Comparison of ENCODE assay signal across 1 cellular context in the genomic region with DNA sequence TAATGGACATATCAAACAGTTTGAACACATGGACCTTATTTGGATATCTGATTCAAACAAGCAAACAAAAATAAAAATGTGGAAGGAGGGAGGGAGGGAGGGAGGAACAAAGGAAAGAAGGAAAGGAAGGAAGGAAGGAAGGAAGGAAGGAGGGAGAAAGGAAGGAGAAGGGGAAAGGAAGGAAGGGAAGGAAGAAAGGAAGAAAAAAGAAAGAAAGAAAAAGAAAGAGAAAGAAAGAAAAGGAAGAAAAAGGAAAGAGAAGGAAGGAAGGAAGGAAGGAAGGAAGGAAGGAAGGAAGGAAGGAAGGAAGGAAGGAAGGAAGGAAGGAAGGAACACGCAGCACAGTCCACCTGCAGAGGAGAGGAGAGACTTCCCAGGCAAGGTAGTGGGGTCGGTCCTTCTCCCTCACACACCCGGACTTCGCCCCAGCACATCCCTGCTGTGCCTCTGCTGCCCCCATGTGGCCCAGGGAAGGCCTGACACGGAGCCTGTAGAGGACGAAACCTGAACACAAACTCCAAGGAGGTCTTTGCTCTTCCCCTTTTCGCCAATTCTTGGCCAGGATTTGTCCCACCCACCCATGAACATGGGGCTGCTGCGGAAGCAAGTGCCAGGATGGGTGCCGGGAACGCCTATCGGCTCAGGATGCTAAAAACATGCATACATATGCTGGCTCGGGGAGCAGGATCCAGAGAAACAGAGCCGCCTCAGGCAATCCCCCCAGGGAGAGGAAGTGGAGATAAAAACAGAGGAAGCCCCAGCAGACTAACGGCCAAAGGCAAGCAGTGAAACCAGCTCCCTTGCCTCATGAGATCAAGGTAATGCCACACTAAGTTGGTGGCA.
TF ChIP-seq lines count a peak whose summit lies in the region.

No MANE protein-coding gene starts in this region.

TF ChIP-seq in GM12878, 131 proteins besides CTCF, POLR2A, EP300 and RAD21 (continued from another document and continues in another):
- TF ChIP-seq, protein P1, sequence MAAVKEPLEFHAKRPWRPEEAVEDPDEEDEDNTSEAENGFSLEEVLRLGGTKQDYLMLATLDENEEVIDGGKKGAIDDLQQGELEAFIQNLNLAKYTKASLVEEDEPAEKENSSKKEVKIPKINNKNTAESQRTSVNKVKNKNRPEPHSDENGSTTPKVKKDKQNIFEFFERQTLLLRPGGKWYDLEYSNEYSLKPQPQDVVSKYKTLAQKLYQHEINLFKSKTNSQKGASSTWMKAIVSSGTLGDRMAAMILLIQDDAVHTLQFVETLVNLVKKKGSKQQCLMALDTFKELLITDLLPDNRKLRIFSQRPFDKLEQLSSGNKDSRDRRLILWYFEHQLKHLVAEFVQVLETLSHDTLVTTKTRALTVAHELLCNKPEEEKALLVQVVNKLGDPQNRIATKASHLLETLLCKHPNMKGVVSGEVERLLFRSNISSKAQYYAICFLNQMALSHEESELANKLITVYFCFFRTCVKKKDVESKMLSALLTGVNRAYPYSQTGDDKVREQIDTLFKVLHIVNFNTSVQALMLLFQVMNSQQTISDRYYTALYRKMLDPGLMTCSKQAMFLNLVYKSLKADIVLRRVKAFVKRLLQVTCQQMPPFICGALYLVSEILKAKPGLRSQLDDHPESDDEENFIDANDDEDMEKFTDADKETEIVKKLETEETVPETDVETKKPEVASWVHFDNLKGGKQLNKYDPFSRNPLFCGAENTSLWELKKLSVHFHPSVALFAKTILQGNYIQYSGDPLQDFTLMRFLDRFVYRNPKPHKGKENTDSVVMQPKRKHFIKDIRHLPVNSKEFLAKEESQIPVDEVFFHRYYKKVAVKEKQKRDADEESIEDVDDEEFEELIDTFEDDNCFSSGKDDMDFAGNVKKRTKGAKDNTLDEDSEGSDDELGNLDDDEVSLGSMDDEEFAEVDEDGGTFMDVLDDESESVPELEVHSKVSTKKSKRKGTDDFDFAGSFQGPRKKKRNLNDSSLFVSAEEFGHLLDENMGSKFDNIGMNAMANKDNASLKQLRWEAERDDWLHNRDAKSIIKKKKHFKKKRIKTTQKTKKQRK (IDR thresholded peaks at IDR 0.05; ENCODE audit: low read depth, low read length), result no peak
- no peak for TF ChIP-seq NR2F1 (conservative IDR thresholded peaks at IDR 0.05)
- TF ChIP-seq KDM1A (IDR thresholded peaks at IDR 0.05; ENCODE audit: borderline replicate concordance), result no peak
- TF ChIP-seq ZNF207 (IDR thresholded peaks at IDR 0.05; ENCODE audit: borderline replicate concordance), result 0 out of 2 replicates have a peak, but pooled peaks have one; percentile 37
- peak; percentile 75 for TF ChIP-seq SPI1 (IDR thresholded peaks at IDR 0.05; ENCODE audit: borderline replicate concordance, insufficient read depth, low read depth, low read length)
- 0 out of 2 replicates have a peak, but pooled peaks have one; percentile 34 for TF ChIP-seq DPF2 (IDR thresholded peaks at IDR 0.05)
- TF ChIP-seq, protein P2, sequence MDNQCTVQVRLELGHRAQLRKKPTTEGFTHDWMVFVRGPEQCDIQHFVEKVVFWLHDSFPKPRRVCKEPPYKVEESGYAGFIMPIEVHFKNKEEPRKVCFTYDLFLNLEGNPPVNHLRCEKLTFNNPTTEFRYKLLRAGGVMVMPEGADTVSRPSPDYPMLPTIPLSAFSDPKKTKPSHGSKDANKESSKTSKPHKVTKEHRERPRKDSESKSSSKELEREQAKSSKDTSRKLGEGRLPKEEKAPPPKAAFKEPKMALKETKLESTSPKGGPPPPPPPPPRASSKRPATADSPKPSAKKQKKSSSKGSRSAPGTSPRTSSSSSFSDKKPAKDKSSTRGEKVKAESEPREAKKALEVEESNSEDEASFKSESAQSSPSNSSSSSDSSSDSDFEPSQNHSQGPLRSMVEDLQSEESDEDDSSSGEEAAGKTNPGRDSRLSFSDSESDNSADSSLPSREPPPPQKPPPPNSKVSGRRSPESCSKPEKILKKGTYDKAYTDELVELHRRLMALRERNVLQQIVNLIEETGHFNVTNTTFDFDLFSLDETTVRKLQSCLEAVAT (IDR thresholded peaks at IDR 0.05), result no peak; the same call in 1 of the 2 replicates
- 0 out of 2 replicates have a peak, but pooled peaks have one; percentile 55 for TF ChIP-seq HDGF (IDR thresholded peaks at IDR 0.05)
- no peak for TF ChIP-seq MTA3 (IDR thresholded peaks at IDR 0.05; ENCODE audit: borderline replicate concordance, low read length)
- TF ChIP-seq FOXM1 (IDR thresholded peaks at IDR 0.05; ENCODE audit: low read depth, low read length), result no peak
- TF ChIP-seq MYC (IDR thresholded peaks at IDR 0.05; ENCODE audit: insufficient read depth, insufficient read length, insufficient replicate concordance, low read length, severe bottlenecking), result no peak
- no peak for TF ChIP-seq ZNF274 (IDR thresholded peaks at IDR 0.05; ENCODE audit: insufficient read depth, insufficient read length)
- TF ChIP-seq, protein P3, sequence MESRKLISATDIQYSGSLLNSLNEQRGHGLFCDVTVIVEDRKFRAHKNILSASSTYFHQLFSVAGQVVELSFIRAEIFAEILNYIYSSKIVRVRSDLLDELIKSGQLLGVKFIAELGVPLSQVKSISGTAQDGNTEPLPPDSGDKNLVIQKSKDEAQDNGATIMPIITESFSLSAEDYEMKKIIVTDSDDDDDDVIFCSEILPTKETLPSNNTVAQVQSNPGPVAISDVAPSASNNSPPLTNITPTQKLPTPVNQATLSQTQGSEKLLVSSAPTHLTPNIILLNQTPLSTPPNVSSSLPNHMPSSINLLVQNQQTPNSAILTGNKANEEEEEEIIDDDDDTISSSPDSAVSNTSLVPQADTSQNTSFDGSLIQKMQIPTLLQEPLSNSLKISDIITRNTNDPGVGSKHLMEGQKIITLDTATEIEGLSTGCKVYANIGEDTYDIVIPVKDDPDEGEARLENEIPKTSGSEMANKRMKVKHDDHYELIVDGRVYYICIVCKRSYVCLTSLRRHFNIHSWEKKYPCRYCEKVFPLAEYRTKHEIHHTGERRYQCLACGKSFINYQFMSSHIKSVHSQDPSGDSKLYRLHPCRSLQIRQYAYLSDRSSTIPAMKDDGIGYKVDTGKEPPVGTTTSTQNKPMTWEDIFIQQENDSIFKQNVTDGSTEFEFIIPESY (IDR thresholded peaks at IDR 0.05), result no peak
- TF ChIP-seq JUNB (IDR thresholded peaks at IDR 0.05), result no peak
- TF ChIP-seq, protein P4, sequence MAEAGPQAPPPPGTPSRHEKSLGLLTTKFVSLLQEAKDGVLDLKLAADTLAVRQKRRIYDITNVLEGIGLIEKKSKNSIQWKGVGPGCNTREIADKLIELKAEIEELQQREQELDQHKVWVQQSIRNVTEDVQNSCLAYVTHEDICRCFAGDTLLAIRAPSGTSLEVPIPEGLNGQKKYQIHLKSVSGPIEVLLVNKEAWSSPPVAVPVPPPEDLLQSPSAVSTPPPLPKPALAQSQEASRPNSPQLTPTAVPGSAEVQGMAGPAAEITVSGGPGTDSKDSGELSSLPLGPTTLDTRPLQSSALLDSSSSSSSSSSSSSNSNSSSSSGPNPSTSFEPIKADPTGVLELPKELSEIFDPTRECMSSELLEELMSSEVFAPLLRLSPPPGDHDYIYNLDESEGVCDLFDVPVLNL (IDR thresholded peaks at IDR 0.05; ENCODE audit: low read depth, low read length), result no peak
- no peak for TF ChIP-seq RAD51 (IDR thresholded peaks at IDR 0.05)
- no peak for TF ChIP-seq TAF1 (IDR thresholded peaks at IDR 0.05; ENCODE audit: borderline replicate concordance, low read depth, low read length)
- TF ChIP-seq YBX1 (IDR thresholded peaks at IDR 0.05), result no peak
- no peak for TF ChIP-seq WRNIP1 (IDR thresholded peaks at IDR 0.05; ENCODE audit: borderline replicate concordance, low read depth, low read length)
- TF ChIP-seq, protein P5, sequence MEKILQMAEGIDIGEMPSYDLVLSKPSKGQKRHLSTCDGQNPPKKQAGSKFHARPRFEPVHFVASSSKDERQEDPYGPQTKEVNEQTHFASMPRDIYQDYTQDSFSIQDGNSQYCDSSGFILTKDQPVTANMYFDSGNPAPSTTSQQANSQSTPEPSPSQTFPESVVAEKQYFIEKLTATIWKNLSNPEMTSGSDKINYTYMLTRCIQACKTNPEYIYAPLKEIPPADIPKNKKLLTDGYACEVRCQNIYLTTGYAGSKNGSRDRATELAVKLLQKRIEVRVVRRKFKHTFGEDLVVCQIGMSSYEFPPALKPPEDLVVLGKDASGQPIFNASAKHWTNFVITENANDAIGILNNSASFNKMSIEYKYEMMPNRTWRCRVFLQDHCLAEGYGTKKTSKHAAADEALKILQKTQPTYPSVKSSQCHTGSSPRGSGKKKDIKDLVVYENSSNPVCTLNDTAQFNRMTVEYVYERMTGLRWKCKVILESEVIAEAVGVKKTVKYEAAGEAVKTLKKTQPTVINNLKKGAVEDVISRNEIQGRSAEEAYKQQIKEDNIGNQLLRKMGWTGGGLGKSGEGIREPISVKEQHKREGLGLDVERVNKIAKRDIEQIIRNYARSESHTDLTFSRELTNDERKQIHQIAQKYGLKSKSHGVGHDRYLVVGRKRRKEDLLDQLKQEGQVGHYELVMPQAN (conservative IDR thresholded peaks at IDR 0.05), result no peak
- TF ChIP-seq ZSCAN29 (IDR thresholded peaks at IDR 0.05), result no peak
- TF ChIP-seq SREBF1 (IDR thresholded peaks at IDR 0.05; ENCODE audit: low read length), result no peak
- TF ChIP-seq, protein P6, sequence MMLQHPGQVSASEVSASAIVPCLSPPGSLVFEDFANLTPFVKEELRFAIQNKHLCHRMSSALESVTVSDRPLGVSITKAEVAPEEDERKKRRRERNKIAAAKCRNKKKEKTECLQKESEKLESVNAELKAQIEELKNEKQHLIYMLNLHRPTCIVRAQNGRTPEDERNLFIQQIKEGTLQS (IDR thresholded peaks at IDR 0.05; ENCODE audit: borderline replicate concordance, extremely low read depth, low read depth, low read length), result no peak
- no peak for TF ChIP-seq RCOR1 (conservative IDR thresholded peaks at IDR 0.05; ENCODE audit: low read depth, low read length)
- TF ChIP-seq, protein P7, sequence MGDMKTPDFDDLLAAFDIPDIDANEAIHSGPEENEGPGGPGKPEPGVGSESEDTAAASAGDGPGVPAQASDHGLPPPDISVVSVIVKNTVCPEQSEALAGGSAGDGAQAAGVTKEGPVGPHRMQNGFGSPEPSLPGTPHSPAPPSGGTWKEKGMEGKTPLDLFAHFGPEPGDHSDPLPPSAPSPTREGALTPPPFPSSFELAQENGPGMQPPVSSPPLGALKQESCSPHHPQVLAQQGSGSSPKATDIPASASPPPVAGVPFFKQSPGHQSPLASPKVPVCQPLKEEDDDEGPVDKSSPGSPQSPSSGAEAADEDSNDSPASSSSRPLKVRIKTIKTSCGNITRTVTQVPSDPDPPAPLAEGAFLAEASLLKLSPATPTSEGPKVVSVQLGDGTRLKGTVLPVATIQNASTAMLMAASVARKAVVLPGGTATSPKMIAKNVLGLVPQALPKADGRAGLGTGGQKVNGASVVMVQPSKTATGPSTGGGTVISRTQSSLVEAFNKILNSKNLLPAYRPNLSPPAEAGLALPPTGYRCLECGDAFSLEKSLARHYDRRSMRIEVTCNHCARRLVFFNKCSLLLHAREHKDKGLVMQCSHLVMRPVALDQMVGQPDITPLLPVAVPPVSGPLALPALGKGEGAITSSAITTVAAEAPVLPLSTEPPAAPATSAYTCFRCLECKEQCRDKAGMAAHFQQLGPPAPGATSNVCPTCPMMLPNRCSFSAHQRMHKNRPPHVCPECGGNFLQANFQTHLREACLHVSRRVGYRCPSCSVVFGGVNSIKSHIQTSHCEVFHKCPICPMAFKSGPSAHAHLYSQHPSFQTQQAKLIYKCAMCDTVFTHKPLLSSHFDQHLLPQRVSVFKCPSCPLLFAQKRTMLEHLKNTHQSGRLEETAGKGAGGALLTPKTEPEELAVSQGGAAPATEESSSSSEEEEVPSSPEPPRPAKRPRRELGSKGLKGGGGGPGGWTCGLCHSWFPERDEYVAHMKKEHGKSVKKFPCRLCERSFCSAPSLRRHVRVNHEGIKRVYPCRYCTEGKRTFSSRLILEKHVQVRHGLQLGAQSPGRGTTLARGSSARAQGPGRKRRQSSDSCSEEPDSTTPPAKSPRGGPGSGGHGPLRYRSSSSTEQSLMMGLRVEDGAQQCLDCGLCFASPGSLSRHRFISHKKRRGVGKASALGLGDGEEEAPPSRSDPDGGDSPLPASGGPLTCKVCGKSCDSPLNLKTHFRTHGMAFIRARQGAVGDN (IDR thresholded peaks at IDR 0.05), result no peak
- TF ChIP-seq BRCA1 (IDR thresholded peaks at IDR 0.05; ENCODE audit: low read depth, low read length), result no peak
- TF ChIP-seq MYB (IDR thresholded peaks at IDR 0.05; ENCODE audit: borderline replicate concordance, low read depth, low read length), result no peak
- TF ChIP-seq HCFC1 (IDR thresholded peaks at IDR 0.05; ENCODE audit: low read length), result no peak
- no peak for TF ChIP-seq RFX5 (IDR thresholded peaks at IDR 0.05; ENCODE audit: low read depth, low read length)
- TF ChIP-seq LARP7 (IDR thresholded peaks at IDR 0.05), result 0 out of 2 replicates have a peak, but pooled peaks have one; percentile 34
- TF ChIP-seq, protein P8, sequence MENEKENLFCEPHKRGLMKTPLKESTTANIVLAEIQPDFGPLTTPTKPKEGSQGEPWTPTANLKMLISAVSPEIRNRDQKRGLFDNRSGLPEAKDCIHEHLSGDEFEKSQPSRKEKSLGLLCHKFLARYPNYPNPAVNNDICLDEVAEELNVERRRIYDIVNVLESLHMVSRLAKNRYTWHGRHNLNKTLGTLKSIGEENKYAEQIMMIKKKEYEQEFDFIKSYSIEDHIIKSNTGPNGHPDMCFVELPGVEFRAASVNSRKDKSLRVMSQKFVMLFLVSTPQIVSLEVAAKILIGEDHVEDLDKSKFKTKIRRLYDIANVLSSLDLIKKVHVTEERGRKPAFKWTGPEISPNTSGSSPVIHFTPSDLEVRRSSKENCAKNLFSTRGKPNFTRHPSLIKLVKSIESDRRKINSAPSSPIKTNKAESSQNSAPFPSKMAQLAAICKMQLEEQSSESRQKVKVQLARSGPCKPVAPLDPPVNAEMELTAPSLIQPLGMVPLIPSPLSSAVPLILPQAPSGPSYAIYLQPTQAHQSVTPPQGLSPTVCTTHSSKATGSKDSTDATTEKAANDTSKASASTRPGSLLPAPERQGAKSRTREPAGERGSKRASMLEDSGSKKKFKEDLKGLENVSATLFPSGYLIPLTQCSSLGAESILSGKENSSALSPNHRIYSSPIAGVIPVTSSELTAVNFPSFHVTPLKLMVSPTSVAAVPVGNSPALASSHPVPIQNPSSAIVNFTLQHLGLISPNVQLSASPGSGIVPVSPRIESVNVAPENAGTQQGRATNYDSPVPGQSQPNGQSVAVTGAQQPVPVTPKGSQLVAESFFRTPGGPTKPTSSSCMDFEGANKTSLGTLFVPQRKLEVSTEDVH (IDR thresholded peaks at IDR 0.05; ENCODE audit: low read depth, partially characterized antibody), result no peak
- TF ChIP-seq SP1 (IDR thresholded peaks at IDR 0.05; ENCODE audit: low read depth, low read length), result no peak
- TF ChIP-seq, protein P9, sequence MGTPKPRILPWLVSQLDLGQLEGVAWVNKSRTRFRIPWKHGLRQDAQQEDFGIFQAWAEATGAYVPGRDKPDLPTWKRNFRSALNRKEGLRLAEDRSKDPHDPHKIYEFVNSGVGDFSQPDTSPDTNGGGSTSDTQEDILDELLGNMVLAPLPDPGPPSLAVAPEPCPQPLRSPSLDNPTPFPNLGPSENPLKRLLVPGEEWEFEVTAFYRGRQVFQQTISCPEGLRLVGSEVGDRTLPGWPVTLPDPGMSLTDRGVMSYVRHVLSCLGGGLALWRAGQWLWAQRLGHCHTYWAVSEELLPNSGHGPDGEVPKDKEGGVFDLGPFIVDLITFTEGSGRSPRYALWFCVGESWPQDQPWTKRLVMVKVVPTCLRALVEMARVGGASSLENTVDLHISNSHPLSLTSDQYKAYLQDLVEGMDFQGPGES (IDR thresholded peaks at IDR 0.05), result no peak
- TF ChIP-seq ASH2L (IDR thresholded peaks at IDR 0.05; ENCODE audit: borderline replicate concordance, low read depth), result no peak
- no peak for TF ChIP-seq SUZ12 (IDR thresholded peaks at IDR 0.05; ENCODE audit: unreplicated experiment)
- no peak for TF ChIP-seq FOS (IDR thresholded peaks at IDR 0.05; ENCODE audit: borderline replicate concordance, extremely low read depth, insufficient read length)
- no peak for TF ChIP-seq CREM (IDR thresholded peaks at IDR 0.05; ENCODE audit: low read depth)
- TF ChIP-seq EED (IDR thresholded peaks at IDR 0.05; ENCODE audit: low read depth), result peak; percentile 43; the same call in 1 of the 2 replicates
